Comparison of ENCODE assay signal across 14 cellular contexts in the genomic region with DNA sequence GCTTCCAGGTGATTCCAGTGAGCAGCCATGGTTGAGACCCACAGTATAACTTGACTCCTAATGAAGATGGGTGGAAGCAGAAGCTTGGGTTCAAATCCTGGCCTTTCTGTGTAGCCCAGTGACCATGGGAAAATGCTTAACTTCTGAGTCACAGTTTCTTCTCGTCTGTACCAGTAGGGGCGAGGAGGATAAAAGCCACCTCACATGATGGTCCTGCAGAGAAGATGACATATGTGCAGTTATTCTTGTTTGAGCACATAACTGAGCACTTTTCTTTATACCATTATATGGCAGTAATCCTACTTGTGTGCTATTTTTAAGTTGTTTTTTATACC. TPM values are rescaled to one million over a fixed set of nuclear protein-coding genes. Genes with fewer than 3 reads are reported as not detected.
DNase-seq lines count a peak whose midpoint lies in the region; ATAC-seq and TF ChIP-seq lines count a peak whose summit lies in the region.
"Had no signal": no experiment of that assay in that cellular context is flagged by ENCODE, and none has a peak within 500 bp of the region (broad histone marks: within the 10 kb centered on the region; RNA-seq: fewer than 3 reads in every experiment).

No MANE protein-coding gene starts in this region.

- peaks cover 35 to 39% of the 10 kb centered on the region in 2 donors for H3K4me1 Mint-ChIP-seq in natural killer cell treated with Interleukin-12 subunit alpha and Interleukin-12 subunit beta and Interleukin-15 and Interleukin-18, amount 100 ng/mL, for 72 hours (ENCODE audit: low read depth in 2 of 2)

- H3K4me3 Mint-ChIP-seq in natural killer cell treated with Interleukin-12 subunit alpha and Interleukin-12 subunit beta and Interleukin-15 and Interleukin-18, amount 100 ng/mL, for 72 hours: no peak overlapping the region

- peak overlapping the region; percentile 4 for H3K27ac ChIP-seq in angular gyrus (ENCODE audit: low read depth, low read length)
- H3K27ac ChIP-seq: cardiac muscle cell, parathyroid adenoma, tibial nerve had no signal

- H3K27me3 Mint-ChIP-seq in natural killer cell treated with Interleukin-12 subunit alpha and Interleukin-12 subunit beta and Interleukin-15 and Interleukin-18, amount 100 ng/mL, for 72 hours: peaks cover 0 to 6% of the 10 kb centered on the region in 2 donors

- ATAC-seq in natural killer cell treated with Interleukin-12 subunit alpha and Interleukin-12 subunit beta and Interleukin-15 and Interleukin-18, amount 100 ng/mL, for 72 hours: no peak

- no peak overlapping the region for H3K27ac Mint-ChIP-seq in natural killer cell treated with Interleukin-12 subunit alpha and Interleukin-12 subunit beta and Interleukin-15 and Interleukin-18, amount 100 ng/mL, for 72 hours

- H3K36me3 Mint-ChIP-seq in natural killer cell treated with Interleukin-12 subunit alpha and Interleukin-12 subunit beta and Interleukin-15 and Interleukin-18, amount 100 ng/mL, for 72 hours: peaks cover 7% of the 10 kb centered on the region

- DNase-seq in ACHN (peak; percentile 39), HT1080 (ENCODE audit: low read depth) (peak; percentile 66), fibroblast of the aortic adventitia (ENCODE audit: low read depth) (peak; percentile 23), NCI-H2196 treated with DMSO at 0.1 percent for 48 hours (lab: John Stamatoyannopoulos, UW; ENCODE audit: unreplicated experiment) (no peak), NCI-H2171 (lab: John Stamatoyannopoulos, UW) (no peak), NCI-H1048 (lab: John Stamatoyannopoulos, UW) (no peak)
- no peak for DNase-seq in natural killer cell treated with Interleukin-12 subunit alpha and Interleukin-12 subunit beta and Interleukin-15 and Interleukin-18, amount 100 ng/mL, for 72 hours (ENCODE audit: low spot score)
- DNase-seq: activated effector memory CD4-positive, alpha-beta T cell treated with anti-CD3 and anti-CD28 coated beads, Interleukin-2, amount 50 U/mL, for 16 hours; midbrain; NCI-H1092 had no signal

- in situ Hi-C loops in ACHN (cut with HindIII; ENCODE audit: low pct_ligation_motif_present, low pct_unique_long_range_greater_than_20kb, low sequenced_read_pairs): no loop called here

- no peaks in the 10 kb centered on the region for H3K9me3 Mint-ChIP-seq in natural killer cell treated with Interleukin-12 subunit alpha and Interleukin-12 subunit beta and Interleukin-15 and Interleukin-18, amount 100 ng/mL, for 72 hours

- no peak for TF ChIP-seq CTCF in fibroblast of the aortic adventitia (IDR thresholded peaks at IDR 0.05; ENCODE audit: insufficient read depth, low read length)

- no peak overlapping the region for H3K4me3 ChIP-seq in fibroblast of the aortic adventitia (ENCODE audit: low read depth, low read length)
- H3K4me3 ChIP-seq: cardiac muscle cell, tibial nerve had no signal

RNA-seq across cellular contexts. Expression of a gene that starts 5.0 kb away (rescaled TPM):
- total RNA-seq in HT1080 (2014; rRNA removed; shearing (Covaris generic)): 88.3 and 146 TPM in 2 replicates
- 98.8 and 114 TPM in 2 replicates for polyA plus RNA-seq in HT1080 (2015; cell fraction: cytosol; rRNA removed)
- 78.7 and 80.9 TPM in 2 replicates for polyA plus RNA-seq in HT1080 (2015; cell fraction: nucleus; rRNA removed)
- total RNA-seq in fibroblast of the aortic adventitia (ENCODE audit: low replicate concordance): 29.3 and 44.1 TPM in 2 replicates
- 100 to 1,000 TPM in 1 of 2 donors, 10 to 100 TPM in 1; 81.8 to 105 TPM for total RNA-seq in natural killer cell treated with Interleukin-12 subunit alpha and Interleukin-12 subunit beta and Interleukin-15 and Interleukin-18, amount 100 ng/mL, for 72 hours

RNA-seq across cellular contexts. Expression of a gene that starts 5.4 kb away (rescaled TPM):
- 63.3 and 69.4 TPM in 2 replicates for total RNA-seq in HT1080 (2014; rRNA removed; shearing (Covaris generic))
- 53.0 and 64.2 TPM in 2 replicates for polyA plus RNA-seq in HT1080 (2015; cell fraction: cytosol; rRNA removed)
- 214 TPM in 2 replicates for polyA plus RNA-seq in HT1080 (2015; cell fraction: nucleus; rRNA removed)
- 3.7 and 17.9 TPM in 2 replicates for total RNA-seq in fibroblast of the aortic adventitia (ENCODE audit: low replicate concordance)
- under 1 TPM in 1 of 2 donors, not detected in 1; 0.10 TPM for total RNA-seq in natural killer cell treated with Interleukin-12 subunit alpha and Interleukin-12 subunit beta and Interleukin-15 and Interleukin-18, amount 100 ng/mL, for 72 hours

RNA-seq across cellular contexts. Expression of a gene that starts 12.5 kb away (rescaled TPM):
- 212 and 250 TPM in 2 replicates for total RNA-seq in HT1080 (2014; rRNA removed; shearing (Covaris generic))
- polyA plus RNA-seq in HT1080 (2015; cell fraction: cytosol; rRNA removed): 166 and 211 TPM in 2 replicates
- 210 and 264 TPM in 2 replicates for polyA plus RNA-seq in HT1080 (2015; cell fraction: nucleus; rRNA removed)
- 19.5 and 53.1 TPM in 2 replicates for total RNA-seq in fibroblast of the aortic adventitia (ENCODE audit: low replicate concordance)
- 100 to 1,000 TPM; 110 to 182 TPM for total RNA-seq in natural killer cell treated with Interleukin-12 subunit alpha and Interleukin-12 subunit beta and Interleukin-15 and Interleukin-18, amount 100 ng/mL, for 72 hours

RNA-seq across cellular contexts. Expression of a gene that starts 33.1 kb away (rescaled TPM):
- 0.10 and 0.32 TPM in 2 replicates for total RNA-seq in HT1080 (2014; rRNA removed; shearing (Covaris generic))
- polyA plus RNA-seq in HT1080 (2015; cell fraction: cytosol; rRNA removed): 0.09 and 0.29 TPM in 2 replicates
- 0.67 and 0.83 TPM in 2 replicates for polyA plus RNA-seq in HT1080 (2015; cell fraction: nucleus; rRNA removed)
- total RNA-seq in fibroblast of the aortic adventitia (ENCODE audit: low replicate concordance): 6.8 and 18.2 TPM in 2 replicates
- total RNA-seq in natural killer cell treated with Interleukin-12 subunit alpha and Interleukin-12 subunit beta and Interleukin-15 and Interleukin-18, amount 100 ng/mL, for 72 hours: 1 to 10 TPM; 1.2 to 5.0 TPM
- polyA plus RNA-seq: cardiac muscle cell had no signal

RNA-seq across cellular contexts. Expression of a gene that starts 51.6 kb away (rescaled TPM):
- 1.7 and 1.9 TPM in 2 replicates for total RNA-seq in HT1080 (2014; rRNA removed; shearing (Covaris generic))
- polyA plus RNA-seq in HT1080 (2015; cell fraction: cytosol; rRNA removed): 4.4 and 7.4 TPM in 2 replicates
- 8.1 and 13.8 TPM in 2 replicates for polyA plus RNA-seq in HT1080 (2015; cell fraction: nucleus; rRNA removed)
- total RNA-seq in fibroblast of the aortic adventitia (ENCODE audit: low replicate concordance): not detected in 2 replicates
- total RNA-seq in natural killer cell treated with Interleukin-12 subunit alpha and Interleukin-12 subunit beta and Interleukin-15 and Interleukin-18, amount 100 ng/mL, for 72 hours: not detected
- total RNA-seq: cardiac muscle cell, tibial nerve had no signal

Comparison
In these comparisons a context has a peak if more than half of its experiments do, and no peak if none do; other contexts are left out.
1. DNase-seq: peak in ACHN (single experiment), HT1080 (single experiment) and fibroblast of the aortic adventitia (single experiment); none in NCI-H2196 treated with DMSO at 0.1 percent for 48 hours (single experiment), NCI-H2171 (single experiment), NCI-H1048 (single experiment) and natural killer cell treated with Interleukin-12 subunit alpha and Interleukin-12 subunit beta and Interleukin-15 and Interleukin-18, amount 100 ng/mL, for 72 hours (single experiment).